33 cellular contexts compared by ENCODE assay signal in the genomic region with DNA sequence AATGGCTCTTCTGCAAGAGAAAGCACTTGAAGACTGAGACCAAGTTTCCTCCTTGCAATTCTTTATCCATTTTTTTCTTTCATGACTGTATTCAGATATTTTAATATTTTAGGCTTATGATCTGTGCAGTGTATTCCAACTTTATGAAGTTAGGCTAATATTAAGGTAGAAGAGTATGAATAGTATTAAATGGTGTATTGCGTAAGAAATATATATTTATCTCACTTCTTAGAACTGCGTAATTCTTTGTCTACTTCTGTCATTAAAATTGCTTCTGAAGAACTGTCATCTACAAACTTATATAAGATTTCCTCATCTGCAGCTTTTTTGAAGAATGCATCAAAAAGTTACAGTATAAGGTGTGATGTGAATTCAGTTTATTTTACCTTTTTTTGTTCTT.
DNase-seq lines count a peak whose midpoint lies in the region; ATAC-seq, FAIRE-seq and TF ChIP-seq lines count a peak whose summit lies in the region.
"Had no signal": no experiment of that assay in that cellular context is flagged by ENCODE, and none has a peak within 500 bp of the region (broad histone marks: within the 10 kb centered on the region; RNA-seq: fewer than 3 reads in every experiment).

No MANE protein-coding gene starts in this region.

- H4K20me1 ChIP-seq in HepG2 (ENCODE audit: insufficient read depth, low read length) (no peaks in the 10 kb centered on the region), IMR-90 (ENCODE audit: insufficient read depth, low read length) (no peaks in the 10 kb centered on the region), K562 (replicated peaks; ENCODE audit: control insufficient read depth, insufficient read depth, low read length) (no peaks in the 10 kb centered on the region), H1 (replicated peaks in 1 of 2; ENCODE audit: control insufficient read depth in 1 of 2, insufficient read depth in 2 of 2, low read length in 2 of 2) (no peaks in the 10 kb centered on the region)
- H4K20me1 ChIP-seq: BLaER1; BLaER1 treated with 17β-estradiol and CSF1 and Interleukin-3, amounts not matched to agents 10 nM and 100 nM had no signal

- in situ Hi-C loops in HepG2 (cut with HindIII; ENCODE audit: extremely low pct_ligation_motif_present, low pct_unique_long_range_greater_than_20kb) = no loop called here
- in situ Hi-C loops in IMR-90 (cut with MboI; ENCODE audit: low sequenced_read_pairs) = no loop called here
- in situ Hi-C loops in K562 (cut with MboI) = no loop called here

- H3K79me1 ChIP-seq in IMR-90 (ENCODE audit: low read depth in 1 of 2, low read length in 2 of 2) (no peaks in the 10 kb centered on the region), H1 (ENCODE audit: low read depth, low read length) (peaks cover 2% of the 10 kb centered on the region; the same call in 1 of the 2 replicates)

- TF ChIP-seq RAD21 in HepG2 (CRISPR knock-in tag; IDR thresholded peaks at IDR 0.05) (no peak), IMR-90 (IDR thresholded peaks at IDR 0.05; ENCODE audit: low read length) (no peak), K562 (CRISPR knock-in tag; conservative IDR thresholded peaks at IDR 0.05 in 1 of 2, IDR thresholded peaks at IDR 0.05 in 1 of 2) (no peak), H1 (IDR thresholded peaks at IDR 0.05 in 1 of 2, conservative IDR thresholded peaks at IDR 0.05 in 1 of 2; ENCODE audit: low read depth in 2 of 2, low read length in 2 of 2) (no peak)

- TF ChIP-seq EP300 in HepG2 (IDR thresholded peaks at IDR 0.05; ENCODE audit: low read depth in 2 of 2, low read length in 2 of 2) = no peak
- no peak for TF ChIP-seq EP300 in HepG2 (CRISPR knock-in tag; IDR thresholded peaks at IDR 0.05; ENCODE audit: borderline replicate concordance)
- no peak for TF ChIP-seq EP300 in K562 (IDR thresholded peaks at IDR 0.05; ENCODE audit: low read length)
- TF ChIP-seq EP300 in H1 (IDR thresholded peaks at IDR 0.05; ENCODE audit: borderline replicate concordance in 1 of 2, low read depth in 2 of 2, low read length in 2 of 2) = no peak

- H4K8ac ChIP-seq in IMR-90 (ENCODE audit: low read depth in 2 of 2, low read length in 2 of 2) (no peak overlapping the region), H1 (ENCODE audit: extremely low read depth, insufficient read depth, low read length) (no peak overlapping the region)

- POLR2A ChIA-PET in HepG2 (lab: Yijun Ruan, JAX) (no interaction called here), IMR-90 (lab: Charles Lee; ENCODE audit: unreplicated experiment) (no interaction called here), K562 (lab: Yijun Ruan, JAX) (no interaction called here), H1 (lab: Charles Lee; ENCODE audit: partially characterized antibody) (no interaction called here), RWPE1 (lab: Yijun Ruan, JAX; ENCODE audit: low non-redundant PET) (no interaction called here)

- TF ChIP-seq POLR2A in HepG2 (IDR thresholded peaks at IDR 0.05; ENCODE audit: insufficient read depth in 1 of 2, low read depth in 2 of 2, low read length in 2 of 2) = no peak
- no peak for TF ChIP-seq POLR2A in right lobe of liver (IDR thresholded peaks at IDR 0.05)
- TF ChIP-seq POLR2A in IMR-90 (IDR thresholded peaks at IDR 0.05; ENCODE audit: low read depth, low read length) = no peak
- TF ChIP-seq POLR2A in K562 (conservative IDR thresholded peaks at IDR 0.05) = no peak
- no peak for TF ChIP-seq POLR2A in H1 (IDR thresholded peaks at IDR 0.05; ENCODE audit: control extremely low read depth in 1 of 2, low read depth in 2 of 2, low read length in 2 of 2)

- H2BK12ac ChIP-seq in H1 (ENCODE audit: low read depth, low read length) = no peak overlapping the region

- FAIRE-seq in HepG2 (lab: Jason Lieb, UNC) = no peak
- FAIRE-seq in K562 (lab: Jason Lieb, UNC) = no peak
- FAIRE-seq in H1 (lab: Jason Lieb, UNC) = no peak
- FAIRE-seq: A549, D721Med had no signal

- H3K36me3 ChIP-seq in HepG2 (replicated peaks in 1 of 2; ENCODE audit: control insufficient read depth in 1 of 2, insufficient read depth in 2 of 2, low read length in 2 of 2) (no peaks in the 10 kb centered on the region), right lobe of liver (no peaks in the 10 kb centered on the region), IMR-90 (ENCODE audit: control insufficient read depth, insufficient read depth, low read length) (no peaks in the 10 kb centered on the region), K562 (ENCODE audit: control insufficient read depth, insufficient read depth, low read length) (no peaks in the 10 kb centered on the region), H1 (ENCODE audit: control insufficient read depth in 2 of 4, insufficient read depth in 4 of 4, low read length in 3 of 4) (no peaks in the 10 kb centered on the region)
- H3K36me3 ChIP-seq: BE2C; BLaER1; BLaER1 treated with 17β-estradiol and CSF1 and Interleukin-3, amounts not matched to agents 10 nM and 100 nM had no signal

- intact Hi-C loops in HepG2 (cut with micrococcal nuclease; ENCODE audit: unreplicated experiment) = no loop called here
- intact Hi-C loops in right lobe of liver (cut with DNase I) = no loop called here
- intact Hi-C loops in IMR-90 (cut with micrococcal nuclease) = no loop called here
- intact Hi-C loops in K562 (cut with micrococcal nuclease) = no loop called here

- H3K9me1 ChIP-seq in IMR-90 (ENCODE audit: insufficient read depth, low read length) (no peaks in the 10 kb centered on the region), K562 (ENCODE audit: control insufficient read depth, insufficient read depth, low read length) (no peaks in the 10 kb centered on the region)

- CTCF ChIA-PET in HepG2 (lab: Yijun Ruan, JAX; ENCODE audit: low intra/inter-chr PET ratio, low total read pairs) = no interaction called here
- CTCF ChIA-PET in IMR-90 (lab: Yijun Ruan, JAX) = no interaction called here
- CTCF ChIA-PET in K562 (lab: Yijun Ruan, JAX; ENCODE audit: low intra/inter-chr PET ratio) = no interaction called here
- CTCF ChIA-PET in H1 (lab: Charles Lee; ENCODE audit: partially characterized antibody) = no interaction called here
- CTCF ChIA-PET in RWPE1 (lab: Yijun Ruan, JAX) = no interaction called here

- H3K4me3 ChIP-seq in HepG2 (replicated peaks in 1 of 3; ENCODE audit: insufficient read depth in 1 of 3, low read depth in 2 of 3, low read length in 3 of 3) = no peak overlapping the region
- no peak overlapping the region for H3K4me3 ChIP-seq in right lobe of liver
- no peak overlapping the region for H3K4me3 ChIP-seq in IMR-90 (ENCODE audit: insufficient read depth, low read depth, low read length)
- H3K4me3 ChIP-seq in K562 = no peak overlapping the region
- no peak overlapping the region for H3K4me3 ChIP-seq in H1 (ENCODE audit: extremely low read depth in 1 of 4, insufficient read depth in 2 of 4, low read depth in 3 of 4, low read length in 4 of 4)
- H3K4me3 ChIP-seq: A549; BLaER1; BLaER1 treated with 17β-estradiol and CSF1 and Interleukin-3, amounts not matched to agents 10 nM and 100 nM had no signal

- H4K5ac ChIP-seq in IMR-90 (ENCODE audit: low read depth, low read length) (no peak overlapping the region), H1 (ENCODE audit: insufficient read length, low read depth, low read length) (no peak overlapping the region)

- H3K23ac ChIP-seq in IMR-90 (ENCODE audit: low read depth, low read length) = no peak overlapping the region
- H3K23ac ChIP-seq in H1 (ENCODE audit: insufficient read length) = no peak overlapping the region

- TF ChIP-seq CTCF in HepG2 (CRISPR knock-in tag; IDR thresholded peaks at IDR 0.05) (no peak), right lobe of liver (IDR thresholded peaks at IDR 0.05) (no peak), IMR-90 (conservative IDR thresholded peaks at IDR 0.05; ENCODE audit: low read depth, low read length) (no peak), K562 (IDR thresholded peaks at IDR 0.05 in 2 of 3, conservative IDR thresholded peaks at IDR 0.05 in 1 of 3; ENCODE audit: insufficient read depth in 2 of 3, low read depth in 1 of 3, low read length in 3 of 3) (no peak), H1 (IDR thresholded peaks at IDR 0.05; ENCODE audit: control extremely low read depth in 1 of 3, insufficient read depth in 1 of 3, low read depth in 1 of 3, low read length in 3 of 3) (no peak), RWPE1 (conservative IDR thresholded peaks at IDR 0.05; ENCODE audit: low read depth) (no peak)

- H2BK20ac ChIP-seq in IMR-90 (ENCODE audit: low read depth, low read length) = no peak overlapping the region
- H2BK20ac ChIP-seq in H1 (ENCODE audit: low read length) = no peak overlapping the region

- H3K27me3 ChIP-seq in HepG2 (ENCODE audit: control insufficient read depth in 1 of 2, insufficient read depth in 2 of 2, low read length in 2 of 2) = no peaks in the 10 kb centered on the region
- no peaks in the 10 kb centered on the region for H3K27me3 ChIP-seq in right lobe of liver
- H3K27me3 ChIP-seq in IMR-90 (ENCODE audit: control insufficient read depth, insufficient read depth, low read length) = no peaks in the 10 kb centered on the region
- H3K27me3 ChIP-seq in K562 (ENCODE audit: control insufficient read depth in 2 of 2, insufficient read depth in 2 of 2, low read length in 2 of 2) = no peaks in the 10 kb centered on the region
- H3K27me3 ChIP-seq in H1 (replicated peaks in 1 of 4; ENCODE audit: control insufficient read depth in 3 of 4, extremely low read depth in 1 of 4, insufficient read depth in 3 of 4, low read length in 3 of 4) = peaks cover 0 to 1% (median 0%) of the 10 kb centered on the region in 4 experiments; a peak in 1 of 7 replicates
- H3K27me3 ChIP-seq: BE2C; BLaER1; BLaER1 treated with 17β-estradiol and CSF1 and Interleukin-3, amounts not matched to agents 10 nM and 100 nM had no signal

- DNase-seq in HepG2 (ENCODE audit: low spot score) = no peak
- no peak for DNase-seq in right lobe of liver
- no peak for DNase-seq in IMR-90
- no peak for DNase-seq in K562 (ENCODE audit: extremely low read depth in 1 of 4, low spot score in 3 of 4)
- DNase-seq in H1 (ENCODE audit: low read depth in 1 of 2, low spot score in 2 of 2) = no peak
- no peak for DNase-seq in RWPE1 (ENCODE audit: low spot score)
- DNase-seq: 8988T; ACHN; AML-193; BE2C; C1 segment of cervical spinal cord; Caco-2; Calu3; CD4-positive, alpha-beta memory T cell; CD4-positive, alpha-beta T cell; CD4-positive, CD25-positive, alpha-beta regulatory T cell; CD8-positive, alpha-beta memory T cell; CD8-positive, alpha-beta T cell; COR-L47; DMS 273 treated with DMSO at 0.1 percent for 48 hours; DMS153; DMS53; DMS79 treated with DMSO at 0.1 percent for 48 hours; DND-41; EL had no signal

- ATAC-seq in HepG2 (no peak), right lobe of liver (no peak), IMR-90 (ENCODE audit: low read depth) (no peak), K562 (no peak), HG03460 (IDR thresholded peaks at IDR 0.05; ENCODE audit: unreplicated experiment) (no peak), HG03521 (IDR thresholded peaks at IDR 0.05; ENCODE audit: unreplicated experiment) (no peak)
- ATAC-seq: A549; CD8-positive, alpha-beta T cell had no signal

- H3K4ac ChIP-seq in IMR-90 (ENCODE audit: low read depth, low read length) (no peak overlapping the region), H1 (replicated peaks; ENCODE audit: insufficient read length, low read depth, low read length) (no peak overlapping the region)

- H2BK120ac ChIP-seq in IMR-90 (ENCODE audit: low read depth, low read length) (no peak overlapping the region), H1 (replicated peaks; ENCODE audit: low read depth, low read length) (no peak overlapping the region)

- BruUV-seq in HepG2 (replicated peaks; lab: Mats Ljungman, UMichigan) = no TSS peak
- BruUV-seq in IMR-90 (replicated peaks; lab: Mats Ljungman, UMichigan) = no TSS peak
- no TSS peak for BruUV-seq in K562 (replicated peaks; lab: Mats Ljungman, UMichigan)

- H2BK15ac ChIP-seq in IMR-90 (ENCODE audit: low read depth, low read length) (no peak overlapping the region), H1 (ENCODE audit: low read length) (no peak overlapping the region)

- H3K9ac ChIP-seq in HepG2 (ENCODE audit: insufficient read depth, low read depth, low read length) (no peak overlapping the region), IMR-90 (ENCODE audit: low read depth, low read length) (no peak overlapping the region), K562 (ENCODE audit: insufficient read depth in 1 of 2, low read depth in 2 of 2, low read length in 2 of 2) (no peak overlapping the region), H1 (replicated peaks in 1 of 4; ENCODE audit: extremely low read depth in 1 of 4, low read depth in 3 of 4, low read length in 3 of 4) (no peak overlapping the region)
- H3K9ac ChIP-seq: BLaER1; BLaER1 treated with 17β-estradiol and CSF1 and Interleukin-3, amounts not matched to agents 10 nM and 100 nM had no signal

- H3K27ac ChIP-seq in HepG2 (ENCODE audit: extremely low read length, insufficient read depth, low read length) = no peak overlapping the region
- H3K27ac ChIP-seq in right lobe of liver = no peak overlapping the region
- no peak overlapping the region for H3K27ac ChIP-seq in IMR-90 (ENCODE audit: insufficient read depth, low read length)
- no peak overlapping the region for H3K27ac ChIP-seq in K562 (ENCODE audit: extremely low read depth, low read depth, low read length)
- H3K27ac ChIP-seq in H1 (ENCODE audit: low read depth, low read length) = no peak overlapping the region
- H3K27ac ChIP-seq in RWPE1 = no peak overlapping the region
- H3K27ac ChIP-seq: 22Rv1; A549; BLaER1; BLaER1 treated with 17β-estradiol and CSF1 and Interleukin-3, amounts not matched to agents 10 nM and 100 nM; C4-2B had no signal

- no peak overlapping the region for H3K4me2 ChIP-seq in HepG2 (ENCODE audit: low read depth, low read length)
- H3K4me2 ChIP-seq in IMR-90 (ENCODE audit: low read depth, low read length) = no peak overlapping the region
- H3K4me2 ChIP-seq in K562 (ENCODE audit: insufficient read depth, low read length) = no peak overlapping the region
- no peak overlapping the region for H3K4me2 ChIP-seq in H1 (ENCODE audit: insufficient read depth in 1 of 2, low read depth in 2 of 2, low read length in 2 of 2)
- H3K4me2 ChIP-seq: A549; BLaER1; BLaER1 treated with 17β-estradiol and CSF1 and Interleukin-3, amounts not matched to agents 10 nM and 100 nM had no signal

- H4K91ac ChIP-seq in IMR-90 (ENCODE audit: insufficient read depth, low read depth, low read length) (no peak overlapping the region), H1 (replicated peaks; ENCODE audit: insufficient read length, low read length) (no peak overlapping the region)

- H3K9me3 ChIP-seq in HepG2 (ENCODE audit: low read length) = no peaks in the 10 kb centered on the region
- H3K9me3 ChIP-seq in right lobe of liver = no peaks in the 10 kb centered on the region
- peaks cover 7% of the 10 kb centered on the region for H3K9me3 ChIP-seq in IMR-90 (ENCODE audit: control insufficient read depth, insufficient read depth, low read length)
- H3K9me3 ChIP-seq in K562 (replicated peaks; ENCODE audit: control insufficient read depth, insufficient read depth, low read depth, low read length) = no peaks in the 10 kb centered on the region
- H3K9me3 ChIP-seq in H1 (ENCODE audit: insufficient read depth in 2 of 2, low read depth in 1 of 2, low read length in 1 of 2) = no peaks in the 10 kb centered on the region
- H3K9me3 ChIP-seq: A549; BE2C; BLaER1; BLaER1 treated with 17β-estradiol and CSF1 and Interleukin-3, amounts not matched to agents 10 nM and 100 nM; Caco-2 had no signal

- H3K56ac ChIP-seq in IMR-90 (ENCODE audit: extremely low read depth, insufficient read depth, low read length) (no peak overlapping the region), H1 (replicated peaks; ENCODE audit: insufficient read length, low read depth, low read length) (no peak overlapping the region)

- no peak overlapping the region for H2AK9ac ChIP-seq in IMR-90 (replicated peaks; ENCODE audit: low read depth, low read length, poor library complexity)

- WGBS in HepG2 (ENCODE audit: low lambda C conversion rate) = 34% methylated on average over 2 of the region's 2 CpGs
- 84% methylated on average over 2 of the region's 2 CpGs for WGBS in right lobe of liver (ENCODE audit: insufficient coverage, low coverage, low lambda C conversion rate, missing lambda C conversion rate)
- WGBS in IMR-90 (ENCODE audit: extremely low coverage in 2 of 2, insufficient read length in 1 of 2), 2 experiments = no CpG with 5 or more reads among the region's 2 CpGs
- WGBS in K562 (ENCODE audit: insufficient coverage, low coverage, missing lambda C conversion rate) = 0% methylated on average over 2 of the region's 2 CpGs
- WGBS in H1 (ENCODE audit: extremely low coverage in 1 of 2, insufficient coverage in 1 of 2, insufficient read length in 1 of 2, insufficient replicate concordance in 2 of 2, low coverage in 1 of 2, low lambda C conversion rate in 2 of 2, missing lambda C conversion rate in 1 of 2), 2 experiments = 95 to 100% methylated on average over 1 to 2 of the region's 2 CpGs

- H3K79me2 ChIP-seq in HepG2 (ENCODE audit: insufficient read depth, low read length) (no peaks in the 10 kb centered on the region), K562 (ENCODE audit: control insufficient read depth, insufficient read depth, low read length) (no peaks in the 10 kb centered on the region), H1 (ENCODE audit: control insufficient read depth in 1 of 2, insufficient read depth in 2 of 2, low read length in 2 of 2) (no peaks in the 10 kb centered on the region)

- no peak overlapping the region for H2AK5ac ChIP-seq in IMR-90 (ENCODE audit: low read depth, low read length)
- no peak overlapping the region for H2AK5ac ChIP-seq in H1 (ENCODE audit: low read depth, low read length)

- H2BK5ac ChIP-seq in IMR-90 (ENCODE audit: low read depth, low read length, poor library complexity, severe bottlenecking) (no peak overlapping the region), H1 (ENCODE audit: low read depth, low read length) (no peak overlapping the region)

- H3K14ac ChIP-seq in IMR-90 (replicated peaks; ENCODE audit: low read depth, low read length) (no peak overlapping the region), H1 (ENCODE audit: insufficient read length) (no peak overlapping the region)

- H3K18ac ChIP-seq in IMR-90 (ENCODE audit: low read depth, low read length) = no peak overlapping the region
- no peak overlapping the region for H3K18ac ChIP-seq in H1 (ENCODE audit: extremely low read depth, low read length)

- H2AFZ ChIP-seq in HepG2 (ENCODE audit: low read length) (no peak overlapping the region), IMR-90 (replicated peaks; ENCODE audit: low read length, poor library complexity) (no peak overlapping the region), K562 (ENCODE audit: low read depth, low read length) (no peak overlapping the region), H1 (ENCODE audit: low read length) (no peak overlapping the region)

- H3K23me2 ChIP-seq in H1 (ENCODE audit: low read depth, low read length) = no peaks in the 10 kb centered on the region

- dilution Hi-C loops in IMR-90 (cut with HindIII; ENCODE audit: low sequenced_read_pairs, unreplicated experiment) = no loop called here

- H3K4me1 ChIP-seq in HepG2 (ENCODE audit: insufficient read depth, low read length) = no peaks in the 10 kb centered on the region
- no peaks in the 10 kb centered on the region for H3K4me1 ChIP-seq in right lobe of liver
- H3K4me1 ChIP-seq in IMR-90 (ENCODE audit: control insufficient read depth, insufficient read depth, low read length) = no peaks in the 10 kb centered on the region
- no peaks in the 10 kb centered on the region for H3K4me1 ChIP-seq in K562 (replicated peaks in 1 of 2; ENCODE audit: control insufficient read depth in 2 of 2, insufficient read depth in 2 of 2, low read length in 2 of 2)
- H3K4me1 ChIP-seq in H1 (replicated peaks in 1 of 4; ENCODE audit: control insufficient read depth in 3 of 4, insufficient read depth in 4 of 4, low read length in 3 of 4) = no peaks in the 10 kb centered on the region
- H3K4me1 ChIP-seq: A549; BE2C; BLaER1; BLaER1 treated with 17β-estradiol and CSF1 and Interleukin-3, amounts not matched to agents 10 nM and 100 nM; Caco-2 had no signal

Comparison
In these comparisons a context has a peak if more than half of its experiments do, and no peak if none do; other contexts are left out.
1. Of the 241 proteins assayed by ChIP-seq in both HepG2 and K562: peak only in HepG2: none; only in K562: none; in both: CEBPB; in neither: 239; mixed calls (peak in some experiments, not most) for 1.